Comparison of ENCODE assay signal across 1 cellular context in genomic region chr4:107058828-107059227, GRCh38.
TF ChIP-seq lines count a peak whose summit lies in the region.

No MANE protein-coding gene starts in this region.

TF ChIP-seq in SK-N-SH treated with all-trans-retinoic acid at 6 μM for 48 hours, 23 proteins besides CTCF, POLR2A, EP300 and RAD21 (continued from another document):
- TF ChIP-seq POU6F1 (CRISPR knock-in tag; IDR thresholded peaks at IDR 0.05; ENCODE audit: borderline replicate concordance, low read depth) (no peak), SNAI2 (CRISPR knock-in tag; IDR thresholded peaks at IDR 0.05) (no peak), CREB5 (CRISPR knock-in tag; IDR thresholded peaks at IDR 0.05; ENCODE audit: low read depth) (no peak)
- TF ChIP-seq, protein P1, sequence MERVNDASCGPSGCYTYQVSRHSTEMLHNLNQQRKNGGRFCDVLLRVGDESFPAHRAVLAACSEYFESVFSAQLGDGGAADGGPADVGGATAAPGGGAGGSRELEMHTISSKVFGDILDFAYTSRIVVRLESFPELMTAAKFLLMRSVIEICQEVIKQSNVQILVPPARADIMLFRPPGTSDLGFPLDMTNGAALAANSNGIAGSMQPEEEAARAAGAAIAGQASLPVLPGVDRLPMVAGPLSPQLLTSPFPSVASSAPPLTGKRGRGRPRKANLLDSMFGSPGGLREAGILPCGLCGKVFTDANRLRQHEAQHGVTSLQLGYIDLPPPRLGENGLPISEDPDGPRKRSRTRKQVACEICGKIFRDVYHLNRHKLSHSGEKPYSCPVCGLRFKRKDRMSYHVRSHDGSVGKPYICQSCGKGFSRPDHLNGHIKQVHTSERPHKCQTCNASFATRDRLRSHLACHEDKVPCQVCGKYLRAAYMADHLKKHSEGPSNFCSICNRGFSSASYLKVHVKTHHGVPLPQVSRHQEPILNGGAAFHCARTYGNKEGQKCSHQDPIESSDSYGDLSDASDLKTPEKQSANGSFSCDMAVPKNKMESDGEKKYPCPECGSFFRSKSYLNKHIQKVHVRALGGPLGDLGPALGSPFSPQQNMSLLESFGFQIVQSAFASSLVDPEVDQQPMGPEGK (CRISPR knock-in tag; IDR thresholded peaks at IDR 0.05; ENCODE audit: borderline replicate concordance), result no peak
